Comparison of ENCODE assay signal across 13 cellular contexts in genomic region chr12:22408605-22409004, GRCh38.
DNase-seq lines count a peak whose midpoint lies in the region; ATAC-seq and TF ChIP-seq lines count a peak whose summit lies in the region.
"Had no signal": no experiment of that assay in that cellular context is flagged by ENCODE, and none has a peak within 500 bp of the region (broad histone marks: within the 10 kb centered on the region; RNA-seq: fewer than 3 reads in every experiment).

No MANE protein-coding gene starts in this region.

- intact Hi-C loops in esophagus muscularis mucosa (cut with DNase I) (no loop called here), prostate gland (cut with DNase I) (no loop called here)

- TF ChIP-seq EP300 in esophagus muscularis mucosa (IDR thresholded peaks at IDR 0.05), result no peak

- H3K4me3 ChIP-seq in WERI-Rb-1 (ENCODE audit: low read depth, low read length) (peak overlapping the region; percentile 24), esophagus muscularis mucosa (peak overlapping the region in 1 of 4 donors; percentile 14), prostate gland (no peak overlapping the region)

- H3K9me3 ChIP-seq in WERI-Rb-1 (ENCODE audit: severe bottlenecking) (no peaks in the 10 kb centered on the region), esophagus muscularis mucosa (no peaks in the 10 kb centered on the region), prostate gland (no peaks in the 10 kb centered on the region)

- H3K27me3 ChIP-seq in WERI-Rb-1 (ENCODE audit: insufficient read depth, low read depth, severe bottlenecking) (no peaks in the 10 kb centered on the region), esophagus muscularis mucosa (no peaks in the 10 kb centered on the region), prostate gland (replicated peaks; ENCODE audit: insufficient read depth) (no peaks in the 10 kb centered on the region)
- H3K27me3 ChIP-seq: foreskin keratinocyte had no signal

- H3K27ac ChIP-seq in WERI-Rb-1 (no peak overlapping the region), esophagus muscularis mucosa (replicated peaks in 1 of 4) (peak overlapping the region; percentile 65 to 77 (median 69)), prostate gland (no peak overlapping the region)
- H3K27ac ChIP-seq: C4-2B, foreskin keratinocyte had no signal

- no peaks in the 10 kb centered on the region for H3K36me3 ChIP-seq in WERI-Rb-1
- H3K36me3 ChIP-seq in esophagus muscularis mucosa, result no peaks in the 10 kb centered on the region
- H3K36me3 ChIP-seq in prostate gland, result no peaks in the 10 kb centered on the region

- peak; percentile 49 for DNase-seq in DMS79 (lab: John Stamatoyannopoulos, UW)
- no peak for DNase-seq in WERI-Rb-1
- no peak for DNase-seq in esophagus muscularis mucosa (ENCODE audit: extremely low spot score)
- DNase-seq in prostate gland (ENCODE audit: low spot score), result peak; percentile 59
- DNase-seq: activated naive CD4-positive, alpha-beta T cell; foreskin keratinocyte; NCI-H2081; RPMI8226; T-helper 9 cell had no signal

- TF ChIP-seq CTCF in WERI-Rb-1 (IDR thresholded peaks at IDR 0.05; ENCODE audit: low read depth, low read length), result no peak
- no peak for TF ChIP-seq CTCF in esophagus muscularis mucosa (IDR thresholded peaks at IDR 0.05)
- no peak for TF ChIP-seq CTCF in prostate gland (IDR thresholded peaks at IDR 0.05)

- peaks cover 0 to 44% (median 40%) of the 10 kb centered on the region in 4 donors for H3K4me1 ChIP-seq in esophagus muscularis mucosa
- H3K4me1 ChIP-seq in prostate gland (replicated peaks), result no peaks in the 10 kb centered on the region

- 23% methylated on average over 2 of the region's 2 CpGs for WGBS in esophagus muscularis mucosa
- 22% methylated on average over 2 of the region's 2 CpGs for WGBS in prostate gland

- ATAC-seq in HG03460 (IDR thresholded peaks at IDR 0.05; ENCODE audit: unreplicated experiment) (no peak), GM21526 (IDR thresholded peaks at IDR 0.05; ENCODE audit: low FRiP score, unreplicated experiment) (no peak), GM18907 (IDR thresholded peaks at IDR 0.05; ENCODE audit: unreplicated experiment) (no peak)
- ATAC-seq: foreskin keratinocyte had no signal

- TF ChIP-seq POLR2A in esophagus muscularis mucosa (IDR thresholded peaks at IDR 0.05; ENCODE audit: low read depth) (no peak), prostate gland (IDR thresholded peaks at IDR 0.05) (no peak)

Comparison
In these comparisons a context has a peak if more than half of its experiments do, and no peak if none do; other contexts are left out.
1. DNase-seq: peak in DMS79 (single experiment) and prostate gland (single experiment); none in WERI-Rb-1 (single experiment) and esophagus muscularis mucosa (single experiment).
2. H3K27ac ChIP-seq: peak in esophagus muscularis mucosa (4 of 4); none in WERI-Rb-1 (single experiment) and prostate gland (0 of 2).